8 cellular contexts compared by ENCODE assay signal in the genomic region with DNA sequence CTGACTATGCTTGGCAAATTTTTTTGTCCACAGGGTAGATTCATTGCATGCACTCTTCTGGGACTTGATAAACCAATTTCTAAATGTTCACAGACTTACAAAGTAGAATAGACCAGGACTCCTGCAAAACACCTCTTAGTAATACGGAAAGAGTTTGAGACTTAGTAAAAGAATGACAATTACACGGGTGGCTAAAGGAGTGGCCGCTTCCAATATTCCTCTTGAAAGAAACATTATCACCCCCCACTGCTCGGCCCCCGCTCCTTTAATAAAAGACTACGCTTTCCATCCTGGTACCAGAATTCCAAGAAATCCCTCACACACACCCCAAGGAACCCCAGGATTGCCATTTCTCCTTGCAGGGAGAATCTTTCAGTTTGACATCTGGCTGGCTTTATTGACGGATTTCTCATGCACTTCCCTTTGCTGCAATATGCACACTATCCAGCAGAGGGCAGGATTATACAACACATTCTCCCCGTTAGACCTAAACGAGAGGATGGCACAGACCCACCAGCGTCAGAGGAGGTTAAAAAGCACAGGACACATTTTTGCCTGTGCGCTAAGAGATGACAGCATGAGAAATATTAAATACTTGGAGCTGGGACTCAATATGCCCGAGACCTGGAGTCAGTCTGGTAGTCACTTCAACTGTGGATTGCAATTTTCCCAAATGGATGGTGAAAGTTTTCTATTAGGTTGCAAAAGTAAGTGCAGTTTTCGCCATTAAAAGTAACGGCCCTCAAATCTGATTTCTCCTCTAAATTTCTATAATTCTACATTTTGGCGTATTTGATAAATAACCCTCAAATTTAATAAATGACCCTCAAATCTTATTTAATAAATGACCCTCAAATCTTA. TPM values are rescaled to one million over a fixed set of nuclear protein-coding genes. Genes with fewer than 3 reads are reported as not detected.
DNase-seq lines count a peak whose midpoint lies in the region; ATAC-seq and TF ChIP-seq lines count a peak whose summit lies in the region.

No MANE protein-coding gene starts in this region.

- H3K27ac ChIP-seq in coronary artery = no peak overlapping the region
- H3K27ac ChIP-seq in liver (ENCODE audit: low read depth in 1 of 2, low read length in 2 of 2) = no peak overlapping the region

- H3K27me3 ChIP-seq in liver (ENCODE audit: control insufficient read depth in 4 of 4, insufficient read depth in 4 of 4, low read length in 3 of 4) = peaks cover 0 to 4% (median 0%) of the 10 kb centered on the region in 4 donors

- peak; percentile 73 for TF ChIP-seq CTCF in coronary artery (IDR thresholded peaks at IDR 0.05)
- TF ChIP-seq CTCF in liver (IDR thresholded peaks at IDR 0.05; ENCODE audit: low read depth, low read length, missing input control) = peak; percentile 99

- no peak overlapping the region for H3K4me3 ChIP-seq in coronary artery
- no peak overlapping the region for H3K4me3 ChIP-seq in liver (ENCODE audit: low read depth in 1 of 3, low read length in 3 of 3)

- no peak overlapping the region for H3K9ac ChIP-seq in liver (ENCODE audit: low read depth in 1 of 2, low read length in 2 of 2)

- TF ChIP-seq POLR2A in GM18505 (IDR thresholded peaks at IDR 0.05; ENCODE audit: borderline replicate concordance, extremely low read depth, insufficient read depth, insufficient read length) = no peak

- TF ChIP-seq RAD21 in liver (IDR thresholded peaks at IDR 0.05) = peak; percentile 100

- H3K36me3 ChIP-seq in liver (ENCODE audit: control insufficient read depth in 4 of 4, insufficient read depth in 3 of 4, low read depth in 1 of 4, low read length in 3 of 4) = no peaks in the 10 kb centered on the region

- ATAC-seq in HG02981 (IDR thresholded peaks at IDR 0.05; ENCODE audit: unreplicated experiment) (peak; percentile 83), GM18505 (IDR thresholded peaks at IDR 0.05; ENCODE audit: unreplicated experiment) (no peak)

- WGBS in liver = 25% methylated on average over 15 of the region's 15 CpGs

- peaks cover 0 to 3% (median 0%) of the 10 kb centered on the region in 4 donors for H3K4me1 ChIP-seq in liver (ENCODE audit: control insufficient read depth in 4 of 4, insufficient read depth in 4 of 4, low read length in 3 of 4)

- no peaks in the 10 kb centered on the region for H3K9me3 ChIP-seq in liver (ENCODE audit: control insufficient read depth in 4 of 4, low read length in 3 of 4)

- DNase-seq in GDM1 (lab: John Stamatoyannopoulos, UW) = peak; percentile 9
- peak; percentile 64 for DNase-seq in NCI-H460 (ENCODE audit: extremely low read depth, low read depth)
- DNase-seq in activated CD4-positive, alpha-beta T cell treated with anti-CD3 and anti-CD28 coated beads for 48 hours = peak; percentile 68
- peak; percentile 82 for DNase-seq in coronary artery (ENCODE audit: low spot score)
- peak; percentile 13 to 50 (median 16) for DNase-seq in stimulated activated CD4-positive, alpha-beta T cell treated with anti-CD3 and anti-CD28 coated beads, TNF-alpha, amount 100 ng/mL, for 24 hours (ENCODE audit: low read depth in 3 of 3)

TF ChIP-seq in liver, 16 proteins besides CTCF, POLR2A, EP300 and RAD21:
- no peak for TF ChIP-seq GABPA (IDR thresholded peaks at IDR 0.05 in 1 of 2, conservative IDR thresholded peaks at IDR 0.05 in 1 of 2)
- no peak for TF ChIP-seq RXRA (IDR thresholded peaks at IDR 0.05)
- TF ChIP-seq SP1 (IDR thresholded peaks at IDR 0.05) = no peak
- TF ChIP-seq, protein P1, sequence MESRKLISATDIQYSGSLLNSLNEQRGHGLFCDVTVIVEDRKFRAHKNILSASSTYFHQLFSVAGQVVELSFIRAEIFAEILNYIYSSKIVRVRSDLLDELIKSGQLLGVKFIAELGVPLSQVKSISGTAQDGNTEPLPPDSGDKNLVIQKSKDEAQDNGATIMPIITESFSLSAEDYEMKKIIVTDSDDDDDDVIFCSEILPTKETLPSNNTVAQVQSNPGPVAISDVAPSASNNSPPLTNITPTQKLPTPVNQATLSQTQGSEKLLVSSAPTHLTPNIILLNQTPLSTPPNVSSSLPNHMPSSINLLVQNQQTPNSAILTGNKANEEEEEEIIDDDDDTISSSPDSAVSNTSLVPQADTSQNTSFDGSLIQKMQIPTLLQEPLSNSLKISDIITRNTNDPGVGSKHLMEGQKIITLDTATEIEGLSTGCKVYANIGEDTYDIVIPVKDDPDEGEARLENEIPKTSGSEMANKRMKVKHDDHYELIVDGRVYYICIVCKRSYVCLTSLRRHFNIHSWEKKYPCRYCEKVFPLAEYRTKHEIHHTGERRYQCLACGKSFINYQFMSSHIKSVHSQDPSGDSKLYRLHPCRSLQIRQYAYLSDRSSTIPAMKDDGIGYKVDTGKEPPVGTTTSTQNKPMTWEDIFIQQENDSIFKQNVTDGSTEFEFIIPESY (IDR thresholded peaks at IDR 0.05) = no peak
- TF ChIP-seq HNF4G (IDR thresholded peaks at IDR 0.05) = no peak
- TF ChIP-seq FOXA2 (IDR thresholded peaks at IDR 0.05) = no peak
- no peak for TF ChIP-seq FOXA1 (IDR thresholded peaks at IDR 0.05)
- no peak for TF ChIP-seq HNF4A (conservative IDR thresholded peaks at IDR 0.05)
- TF ChIP-seq JUND (IDR thresholded peaks at IDR 0.05) = no peak
- TF ChIP-seq, protein P2, sequence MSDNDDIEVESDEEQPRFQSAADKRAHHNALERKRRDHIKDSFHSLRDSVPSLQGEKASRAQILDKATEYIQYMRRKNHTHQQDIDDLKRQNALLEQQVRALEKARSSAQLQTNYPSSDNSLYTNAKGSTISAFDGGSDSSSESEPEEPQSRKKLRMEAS (IDR thresholded peaks at IDR 0.05) = no peak
- no peak for TF ChIP-seq YY1 (IDR thresholded peaks at IDR 0.05)
- no peak for TF ChIP-seq NR2F2 (IDR thresholded peaks at IDR 0.05)
- TF ChIP-seq, protein P3, sequence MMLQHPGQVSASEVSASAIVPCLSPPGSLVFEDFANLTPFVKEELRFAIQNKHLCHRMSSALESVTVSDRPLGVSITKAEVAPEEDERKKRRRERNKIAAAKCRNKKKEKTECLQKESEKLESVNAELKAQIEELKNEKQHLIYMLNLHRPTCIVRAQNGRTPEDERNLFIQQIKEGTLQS (IDR thresholded peaks at IDR 0.05) = no peak
- no peak for TF ChIP-seq TAF1 (conservative IDR thresholded peaks at IDR 0.05)
- TF ChIP-seq, protein P4, sequence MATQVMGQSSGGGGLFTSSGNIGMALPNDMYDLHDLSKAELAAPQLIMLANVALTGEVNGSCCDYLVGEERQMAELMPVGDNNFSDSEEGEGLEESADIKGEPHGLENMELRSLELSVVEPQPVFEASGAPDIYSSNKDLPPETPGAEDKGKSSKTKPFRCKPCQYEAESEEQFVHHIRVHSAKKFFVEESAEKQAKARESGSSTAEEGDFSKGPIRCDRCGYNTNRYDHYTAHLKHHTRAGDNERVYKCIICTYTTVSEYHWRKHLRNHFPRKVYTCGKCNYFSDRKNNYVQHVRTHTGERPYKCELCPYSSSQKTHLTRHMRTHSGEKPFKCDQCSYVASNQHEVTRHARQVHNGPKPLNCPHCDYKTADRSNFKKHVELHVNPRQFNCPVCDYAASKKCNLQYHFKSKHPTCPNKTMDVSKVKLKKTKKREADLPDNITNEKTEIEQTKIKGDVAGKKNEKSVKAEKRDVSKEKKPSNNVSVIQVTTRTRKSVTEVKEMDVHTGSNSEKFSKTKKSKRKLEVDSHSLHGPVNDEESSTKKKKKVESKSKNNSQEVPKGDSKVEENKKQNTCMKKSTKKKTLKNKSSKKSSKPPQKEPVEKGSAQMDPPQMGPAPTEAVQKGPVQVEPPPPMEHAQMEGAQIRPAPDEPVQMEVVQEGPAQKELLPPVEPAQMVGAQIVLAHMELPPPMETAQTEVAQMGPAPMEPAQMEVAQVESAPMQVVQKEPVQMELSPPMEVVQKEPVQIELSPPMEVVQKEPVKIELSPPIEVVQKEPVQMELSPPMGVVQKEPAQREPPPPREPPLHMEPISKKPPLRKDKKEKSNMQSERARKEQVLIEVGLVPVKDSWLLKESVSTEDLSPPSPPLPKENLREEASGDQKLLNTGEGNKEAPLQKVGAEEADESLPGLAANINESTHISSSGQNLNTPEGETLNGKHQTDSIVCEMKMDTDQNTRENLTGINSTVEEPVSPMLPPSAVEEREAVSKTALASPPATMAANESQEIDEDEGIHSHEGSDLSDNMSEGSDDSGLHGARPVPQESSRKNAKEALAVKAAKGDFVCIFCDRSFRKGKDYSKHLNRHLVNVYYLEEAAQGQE (IDR thresholded peaks at IDR 0.05) = no peak
- no peak for TF ChIP-seq EGR1 (IDR thresholded peaks at IDR 0.05; ENCODE audit: low read depth in 2 of 2)

RNA-seq across cellular contexts. Expression of a gene that starts 46.6 kb away (rescaled TPM):
- total RNA-seq in NCI-H460 (2014; rRNA removed; shearing (Covaris generic)) = 4.1 and 5.6 TPM in 2 replicates
- 3.7 and 6.6 TPM in 2 replicates for polyA plus RNA-seq in NCI-H460 (2014; cell fraction: nucleus; rRNA removed)
- 10 to 100 TPM; 15.4 to 25.1 TPM for total RNA-seq in liver
- 10 to 100 TPM; 25.6 to 30.2 TPM for polyA plus RNA-seq in liver

Comparison
In these comparisons a context has a peak if more than half of its experiments do, and no peak if none do; other contexts are left out.
1. DNase-seq: peak in every context shown above with its lines; median percentile 82 in coronary artery; 68 in activated CD4-positive, alpha-beta T cell treated with anti-CD3 and anti-CD28 coated beads for 48 hours; 64 in NCI-H460; 16 in stimulated activated CD4-positive, alpha-beta T cell treated with anti-CD3 and anti-CD28 coated beads, TNF-alpha, amount 100 ng/mL, for 24 hours; 9 in GDM1.